8 cellular contexts compared by ENCODE assay signal in the genomic region with DNA sequence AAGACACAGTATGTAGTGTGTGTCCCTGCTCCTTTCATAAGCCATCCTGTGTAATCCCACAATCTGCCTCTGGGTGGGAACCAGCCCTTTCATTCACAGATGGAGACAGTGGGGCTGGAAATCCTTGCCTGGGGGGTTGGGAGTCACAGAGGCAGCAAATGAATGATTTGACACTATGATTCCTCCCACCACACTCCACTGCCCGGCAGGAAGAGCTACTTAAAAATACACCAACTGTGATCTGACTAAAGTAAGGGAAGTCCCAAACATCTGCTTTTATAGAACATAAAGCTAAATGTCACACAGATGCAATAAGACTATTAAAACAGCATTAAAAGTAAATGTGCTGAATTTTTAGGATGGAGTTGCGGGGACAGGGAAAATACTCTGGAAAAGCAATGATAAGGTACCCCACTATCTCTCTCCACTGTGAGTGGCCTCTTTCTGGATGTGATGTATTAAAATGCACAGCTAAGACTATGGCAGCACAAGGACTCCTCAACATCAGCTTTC. TPM values are rescaled to one million over a fixed set of nuclear protein-coding genes. Genes with fewer than 3 reads are reported as not detected.
DNase-seq lines count a peak whose midpoint lies in the region; ATAC-seq and TF ChIP-seq lines count a peak whose summit lies in the region.

No MANE protein-coding gene starts in this region.

- H3K27me3 Mint-ChIP-seq in HFFc6 (ENCODE audit: insufficient read depth) = peaks cover 2% of the 10 kb centered on the region

- DNase-seq in COR-L47 (lab: John Stamatoyannopoulos, UW) (peak; percentile 4), HFFc6 (peak; percentile 21), amniotic epithelial cell (ENCODE audit: low read depth) (peak; percentile 19), lung microvascular endothelial cell (ENCODE audit: low read depth in 2 of 2) (peak; percentile 28 to 46), NCI-H748 (lab: John Stamatoyannopoulos, UW; ENCODE audit: unreplicated experiment) (no peak)
- DNase-seq in stimulated activated CD4-positive, alpha-beta T cell treated with anti-CD3 and anti-CD28 coated beads, Interleukin-4, amount 100 ng/mL, for 1 hour = no peak

- 0 out of 2 replicates have a peak overlapping the region, but pooled peaks have one; percentile 7 for H3K4me3 Mint-ChIP-seq in HFFc6

- no peak for ATAC-seq in GM21717 (IDR thresholded peaks at IDR 0.05; ENCODE audit: unreplicated experiment)
- ATAC-seq in GM19397 (IDR thresholded peaks at IDR 0.05; ENCODE audit: unreplicated experiment) = no peak

- H3K27ac Mint-ChIP-seq in HFFc6 = peak overlapping the region; percentile 51

- H3K9me3 Mint-ChIP-seq in HFFc6 = no peaks in the 10 kb centered on the region

- peaks cover 26% of the 10 kb centered on the region for H3K36me3 Mint-ChIP-seq in HFFc6 (ENCODE audit: low read depth)

- TF ChIP-seq CTCF in HFFc6 (IDR thresholded peaks at IDR 0.05) = peak; percentile 66

- H3K4me1 Mint-ChIP-seq in HFFc6 (ENCODE audit: low read depth) = peaks cover 41% of the 10 kb centered on the region

RNA-seq across cellular contexts. Expression of gene PARP1, which starts 4.3 kb away (rescaled TPM):
- 10 to 100 TPM; 62.5 to 95.6 (median 91.9) TPM for total RNA-seq in HFFc6 (2021; fragmentation: NEBNext Ultra II Directional; extraction: Animal tissue kit (Norgen Biotek cat#: 25700))
- total RNA-seq in lung microvascular endothelial cell = 67.9 and 93.1 TPM in 2 replicates

Comparison
In these comparisons a context has a peak if more than half of its experiments do, and no peak if none do; other contexts are left out.
1. DNase-seq: peak in COR-L47 (single experiment), HFFc6 (single experiment), amniotic epithelial cell (single experiment) and lung microvascular endothelial cell (2 of 2); none in NCI-H748 (single experiment) and stimulated activated CD4-positive, alpha-beta T cell treated with anti-CD3 and anti-CD28 coated beads, Interleukin-4, amount 100 ng/mL, for 1 hour (single experiment).